1 cellular context compared by ENCODE assay signal in genomic region chr1:212261361-212261929, GRCh38.
TF ChIP-seq lines count a peak whose summit lies in the region.

No MANE protein-coding gene starts in this region.

TF ChIP-seq in K562, 482 proteins besides CTCF, POLR2A, EP300 and RAD21 (continued from another document and continues in another):
- no peak for TF ChIP-seq CUX1 (CRISPR knock-in tag; IDR thresholded peaks at IDR 0.05)
- no peak for TF ChIP-seq CREB1 (IDR thresholded peaks at IDR 0.05)
- no peak for TF ChIP-seq CREB1 (CRISPR knock-in tag; IDR thresholded peaks at IDR 0.05)
- no peak for TF ChIP-seq CBX2 (IDR thresholded peaks at IDR 0.05; ENCODE audit: insufficient read depth, low read length, poor library complexity, severe bottlenecking)
- no peak for TF ChIP-seq ZNF586 (CRISPR knock-in tag; conservative IDR thresholded peaks at IDR 0.05)
- no peak for TF ChIP-seq ZNF212 (CRISPR knock-in tag; IDR thresholded peaks at IDR 0.05)
- no peak for TF ChIP-seq ZNF184 (CRISPR knock-in tag; IDR thresholded peaks at IDR 0.05)
- no peak for TF ChIP-seq HSF4 (CRISPR knock-in tag; IDR thresholded peaks at IDR 0.05; ENCODE audit: borderline replicate concordance)
- TF ChIP-seq SMARCC2 (IDR thresholded peaks at IDR 0.05; ENCODE audit: low read depth), result peak; percentile 50; the same call in 1 of the 2 replicates
- no peak for TF ChIP-seq ZNF134 (CRISPR knock-in tag; conservative IDR thresholded peaks at IDR 0.05)
- TF ChIP-seq ELK3 (CRISPR knock-in tag; IDR thresholded peaks at IDR 0.05), result no peak
- no peak for TF ChIP-seq ZNF445 (CRISPR knock-in tag; IDR thresholded peaks at IDR 0.05; ENCODE audit: low read depth)
- TF ChIP-seq TSC22D4 (tag; IDR thresholded peaks at IDR 0.05), result no peak
- no peak for TF ChIP-seq RERE (CRISPR knock-in tag; IDR thresholded peaks at IDR 0.05; ENCODE audit: borderline replicate concordance)
- TF ChIP-seq FOXK1 (CRISPR knock-in tag; IDR thresholded peaks at IDR 0.05; ENCODE audit: borderline replicate concordance), result no peak
- TF ChIP-seq FOXP1 (CRISPR knock-in tag; IDR thresholded peaks at IDR 0.05), result no peak
- no peak for TF ChIP-seq ZNF431 (CRISPR knock-in tag; IDR thresholded peaks at IDR 0.05)
- no peak for TF ChIP-seq PYGO2 (tag; IDR thresholded peaks at IDR 0.05)
- no peak for TF ChIP-seq NFE2 (IDR thresholded peaks at IDR 0.05; ENCODE audit: low read depth)
- no peak; the same call in 1 of the 2 replicates for TF ChIP-seq SMAD4 (CRISPR knock-in tag; conservative IDR thresholded peaks at IDR 0.05)
- TF ChIP-seq THAP12 (CRISPR knock-in tag; IDR thresholded peaks at IDR 0.05), result no peak
- no peak for TF ChIP-seq CHD7 (IDR thresholded peaks at IDR 0.05; ENCODE audit: low read depth, low read length)
- TF ChIP-seq RBBP5 (IDR thresholded peaks at IDR 0.05; ENCODE audit: borderline replicate concordance, insufficient read depth, low read length, poor library complexity, severe bottlenecking), result no peak
- no peak for TF ChIP-seq FOXJ2 (tag; IDR thresholded peaks at IDR 0.05)
- no peak for TF ChIP-seq HOXB6 (CRISPR knock-in tag; IDR thresholded peaks at IDR 0.05; ENCODE audit: borderline replicate concordance)
- no peak for TF ChIP-seq HMGN3 (IDR thresholded peaks at IDR 0.05; ENCODE audit: borderline replicate concordance, extremely low read depth, insufficient read length, low read depth, low read length)
- 0 out of 2 replicates have a peak, but pooled peaks have one; percentile 9 for TF ChIP-seq MIER1 (IDR thresholded peaks at IDR 0.05; ENCODE audit: low read depth)
- no peak for TF ChIP-seq CGGBP1 (CRISPR knock-in tag; IDR thresholded peaks at IDR 0.05)
- no peak for TF ChIP-seq RBM34 (IDR thresholded peaks at IDR 0.05; ENCODE audit: borderline replicate concordance, insufficient read depth, low read length)
- no peak for TF ChIP-seq SLC30A9 (CRISPR knock-in tag; IDR thresholded peaks at IDR 0.05)
- TF ChIP-seq ZBED1 (IDR thresholded peaks at IDR 0.05), result no peak
